1 cellular context compared by ENCODE assay signal in genomic region chr4:185721190-185721948, GRCh38.
TF ChIP-seq lines count a peak whose summit lies in the region.

No MANE protein-coding gene starts in this region.

TF ChIP-seq in HepG2, 621 proteins besides CTCF, POLR2A, EP300 and RAD21 (continued from another document and continues in another):
- TF ChIP-seq HNF1B (CRISPR knock-in tag; IDR thresholded peaks at IDR 0.05) (no peak), LCORL (IDR thresholded peaks at IDR 0.05) (no peak), LCORL (CRISPR knock-in tag; IDR thresholded peaks at IDR 0.05) (no peak), ZNF484 (CRISPR knock-in tag; IDR thresholded peaks at IDR 0.05; ENCODE audit: borderline replicate concordance, low read depth) (no peak), ARHGAP35 (CRISPR knock-in tag; IDR thresholded peaks at IDR 0.05; ENCODE audit: borderline replicate concordance) (no peak), RFXAP (CRISPR knock-in tag; IDR thresholded peaks at IDR 0.05; ENCODE audit: borderline replicate concordance) (no peak), SKI (IDR thresholded peaks at IDR 0.05; ENCODE audit: partially characterized antibody) (no peak), NFE2L1 (CRISPR knock-in tag; IDR thresholded peaks at IDR 0.05; ENCODE audit: borderline replicate concordance) (no peak), ZNF670 (CRISPR knock-in tag; IDR thresholded peaks at IDR 0.05; ENCODE audit: borderline replicate concordance) (no peak), DZIP1 (CRISPR knock-in tag; IDR thresholded peaks at IDR 0.05) (no peak), ZNF550 (CRISPR knock-in tag; IDR thresholded peaks at IDR 0.05; ENCODE audit: borderline replicate concordance) (no peak), ZNF230 (CRISPR knock-in tag; IDR thresholded peaks at IDR 0.05) (no peak), RBAK (CRISPR knock-in tag; IDR thresholded peaks at IDR 0.05) (no peak), THYN1 (CRISPR knock-in tag; IDR thresholded peaks at IDR 0.05; ENCODE audit: borderline replicate concordance, low read depth) (no peak), RARA (CRISPR knock-in tag; IDR thresholded peaks at IDR 0.05) (peak; percentile 46; the same call in 1 of the 2 replicates), ZNF646 (CRISPR knock-in tag; IDR thresholded peaks at IDR 0.05) (0 out of 2 replicates have a peak, but pooled peaks have one; percentile 29), ZNF292 (CRISPR knock-in tag; IDR thresholded peaks at IDR 0.05; ENCODE audit: borderline replicate concordance, low read depth) (no peak), AHR (CRISPR knock-in tag; IDR thresholded peaks at IDR 0.05) (no peak), ZNF207 (IDR thresholded peaks at IDR 0.05; ENCODE audit: borderline replicate concordance) (no peak), ZBTB10 (CRISPR knock-in tag; IDR thresholded peaks at IDR 0.05; ENCODE audit: borderline replicate concordance) (no peak), SAP130 (CRISPR knock-in tag; IDR thresholded peaks at IDR 0.05; ENCODE audit: low read depth) (peak; percentile 65), TEAD3 (CRISPR knock-in tag; optimal IDR thresholded peaks at IDR 0.05; ENCODE audit: borderline replicate concordance) (peak; percentile 29), ZFYVE20 (CRISPR knock-in tag; IDR thresholded peaks at IDR 0.05; ENCODE audit: borderline replicate concordance, low read depth) (no peak), ZFP90 (CRISPR knock-in tag; IDR thresholded peaks at IDR 0.05; ENCODE audit: borderline replicate concordance) (no peak), IKZF1 (IDR thresholded peaks at IDR 0.05) (no peak), MLLT10 (CRISPR knock-in tag; IDR thresholded peaks at IDR 0.05) (no peak), THAP9 (CRISPR knock-in tag; IDR thresholded peaks at IDR 0.05; ENCODE audit: borderline replicate concordance) (no peak), SP2 (CRISPR knock-in tag; IDR thresholded peaks at IDR 0.05) (no peak), KLF16 (CRISPR knock-in tag; IDR thresholded peaks at IDR 0.05) (no peak; a peak in 1 of 4 replicates), NONO (IDR thresholded peaks at IDR 0.05) (no peak), NONO (CRISPR knock-in tag; conservative IDR thresholded peaks at IDR 0.05) (no peak), KDM1A (CRISPR knock-in tag; IDR thresholded peaks at IDR 0.05) (no peak), ZSCAN29 (CRISPR knock-in tag; conservative IDR thresholded peaks at IDR 0.05) (0 out of 2 replicates have a peak, but pooled peaks have one; percentile 28), SNRNP70 (IDR thresholded peaks at IDR 0.05; ENCODE audit: low read depth, low read length) (no peak), TSC22D2 (CRISPR knock-in tag; IDR thresholded peaks at IDR 0.05; ENCODE audit: borderline replicate concordance) (no peak), ZMYM3 (CRISPR knock-in tag; IDR thresholded peaks at IDR 0.05) (peak; percentile 78), PAWR (CRISPR knock-in tag; IDR thresholded peaks at IDR 0.05; ENCODE audit: borderline replicate concordance) (no peak), ZNF264 (CRISPR knock-in tag; IDR thresholded peaks at IDR 0.05) (0 out of 2 replicates have a peak, but pooled peaks have one; percentile 24), ZNF234 (CRISPR knock-in tag; conservative IDR thresholded peaks at IDR 0.05) (no peak), MTA1 (CRISPR knock-in tag; IDR thresholded peaks at IDR 0.05; ENCODE audit: borderline replicate concordance) (no peak), HHEX (CRISPR knock-in tag; IDR thresholded peaks at IDR 0.05) (no peak), ATRX (CRISPR knock-in tag; IDR thresholded peaks at IDR 0.05; ENCODE audit: borderline replicate concordance) (no peak), ETV6 (CRISPR knock-in tag; conservative IDR thresholded peaks at IDR 0.05) (no peak), KAT7 (CRISPR knock-in tag; IDR thresholded peaks at IDR 0.05; ENCODE audit: borderline replicate concordance) (no peak)
- TF ChIP-seq, protein P1, sequence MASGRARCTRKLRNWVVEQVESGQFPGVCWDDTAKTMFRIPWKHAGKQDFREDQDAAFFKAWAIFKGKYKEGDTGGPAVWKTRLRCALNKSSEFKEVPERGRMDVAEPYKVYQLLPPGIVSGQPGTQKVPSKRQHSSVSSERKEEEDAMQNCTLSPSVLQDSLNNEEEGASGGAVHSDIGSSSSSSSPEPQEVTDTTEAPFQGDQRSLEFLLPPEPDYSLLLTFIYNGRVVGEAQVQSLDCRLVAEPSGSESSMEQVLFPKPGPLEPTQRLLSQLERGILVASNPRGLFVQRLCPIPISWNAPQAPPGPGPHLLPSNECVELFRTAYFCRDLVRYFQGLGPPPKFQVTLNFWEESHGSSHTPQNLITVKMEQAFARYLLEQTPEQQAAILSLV (CRISPR knock-in tag; IDR thresholded peaks at IDR 0.05; ENCODE audit: borderline replicate concordance) = no peak
- TF ChIP-seq, protein P2, sequence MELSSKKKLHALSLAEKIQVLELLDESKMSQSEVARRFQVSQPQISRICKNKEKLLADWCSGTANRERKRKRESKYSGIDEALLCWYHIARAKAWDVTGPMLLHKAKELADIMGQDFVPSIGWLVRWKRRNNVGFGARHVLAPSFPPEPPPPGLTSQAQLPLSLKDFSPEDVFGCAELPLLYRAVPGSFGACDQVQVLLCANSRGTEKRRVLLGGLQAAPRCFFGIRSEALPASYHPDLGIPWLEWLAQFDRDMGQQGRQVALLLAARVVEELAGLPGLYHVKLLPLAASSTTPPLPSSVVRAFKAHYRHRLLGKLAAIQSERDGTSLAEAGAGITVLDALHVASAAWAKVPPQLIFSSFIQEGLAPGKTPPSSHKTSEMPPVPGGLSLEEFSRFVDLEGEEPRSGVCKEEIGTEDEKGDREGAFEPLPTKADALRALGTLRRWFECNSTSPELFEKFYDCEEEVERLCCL (CRISPR knock-in tag; IDR thresholded peaks at IDR 0.05; ENCODE audit: borderline replicate concordance) = no peak
